ENCODE assay signal across 8 cellular contexts in the genomic region with DNA sequence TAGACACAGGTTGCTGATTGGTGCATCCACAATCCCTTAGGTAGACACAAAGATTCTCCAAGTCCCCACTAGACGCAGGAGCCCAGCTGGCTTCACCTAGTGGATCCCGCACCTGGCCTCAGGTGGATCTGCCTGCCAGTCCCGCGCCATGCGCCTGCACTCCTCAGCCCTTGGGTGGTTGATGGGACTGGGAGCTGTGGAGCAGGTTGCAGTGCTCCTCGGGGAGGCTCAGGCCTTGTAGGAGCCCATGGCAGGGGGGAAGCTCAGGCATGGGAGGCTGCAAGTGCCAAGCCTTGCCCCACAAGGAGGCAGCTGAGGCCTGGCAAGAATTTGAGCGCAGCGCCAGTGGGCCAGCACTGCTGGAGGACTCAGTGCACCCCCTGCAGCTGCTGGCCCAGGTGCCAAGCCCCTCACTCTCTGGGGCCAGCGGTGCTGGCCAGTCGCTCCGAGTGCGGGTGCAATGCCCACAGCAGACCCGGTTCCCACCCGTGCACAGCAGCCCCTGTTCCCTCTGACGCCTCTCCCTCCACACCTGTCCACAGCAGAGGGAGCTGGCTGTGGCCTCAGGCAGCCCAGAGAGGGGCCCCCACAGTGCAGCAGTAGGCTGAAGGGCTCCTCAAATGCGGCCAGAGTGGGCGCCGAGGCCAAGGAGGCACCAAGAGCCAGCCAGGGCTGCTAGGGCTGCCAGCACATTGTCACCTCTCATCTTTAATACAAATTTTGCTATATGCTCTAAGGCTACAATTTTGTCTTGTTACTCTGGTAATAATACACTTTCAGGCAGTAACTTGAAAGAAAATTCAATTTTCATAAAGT.
DNase-seq lines count a peak whose midpoint lies in the region; ATAC-seq, FAIRE-seq and TF ChIP-seq lines count a peak whose summit lies in the region.
"Not testable (repeated sequence)": the region's sequence is repeated elsewhere in the genome, so short reads cannot be mapped to it uniquely, and the experiment has no call there.

No MANE protein-coding gene starts in this region.

- DNase-seq in chondrocyte (ENCODE audit: low spot score) (peak; percentile 86), kidney (peak; percentile 53), osteocyte (ENCODE audit: extremely low spot score, unreplicated experiment) (peak; percentile 82)
- DNase-seq in mucosa of descending colon; natural killer cell treated with Interleukin-12 subunit alpha and Interleukin-12 subunit beta and Interleukin-15 and Interleukin-18, amount 100 ng/mL, for 72 hours (ENCODE audit: low spot score); upper lobe of right lung; aorta: not testable (repeated sequence)

- not testable (repeated sequence) for H3K9ac ChIP-seq in kidney (ENCODE audit: low read length in 2 of 2)

- not testable (repeated sequence) for FAIRE-seq in kidney (lab: Jason Lieb, UNC)

- not testable (repeated sequence) for H3K27me3 ChIP-seq in upper lobe of right lung; aorta (ENCODE audit: control insufficient read depth in 1 of 2, insufficient read depth in 2 of 2, low read length in 1 of 2)

- not testable (repeated sequence) for H3K27ac ChIP-seq in kidney (ENCODE audit: low read depth in 2 of 2, low read length in 2 of 2); upper lobe of right lung; aorta (ENCODE audit: low read depth in 1 of 2, low read length in 2 of 2)

- not testable (repeated sequence) for H3K9me3 ChIP-seq in kidney (ENCODE audit: control insufficient read depth in 1 of 2, low read length in 2 of 2); mucosa of descending colon; upper lobe of right lung; aorta (ENCODE audit: control insufficient read depth, low read length)

- H3K36me3 Mint-ChIP-seq in chondrocyte (ENCODE audit: low read depth); natural killer cell treated with Interleukin-12 subunit alpha and Interleukin-12 subunit beta and Interleukin-15 and Interleukin-18, amount 100 ng/mL, for 72 hours; osteocyte (ENCODE audit: unreplicated experiment): not testable (repeated sequence)

- not testable (repeated sequence) for H3K4me3 ChIP-seq in kidney (ENCODE audit: low read length in 2 of 2); mucosa of descending colon; upper lobe of right lung; aorta (ENCODE audit: low read length in 2 of 2)

- not testable (repeated sequence) for H3K4me3 Mint-ChIP-seq in chondrocyte (ENCODE audit: unreplicated experiment); natural killer cell treated with Interleukin-12 subunit alpha and Interleukin-12 subunit beta and Interleukin-15 and Interleukin-18, amount 100 ng/mL, for 72 hours; osteocyte (ENCODE audit: unreplicated experiment)

- not testable (repeated sequence) for H3K9me3 Mint-ChIP-seq in chondrocyte (ENCODE audit: low read depth); natural killer cell treated with Interleukin-12 subunit alpha and Interleukin-12 subunit beta and Interleukin-15 and Interleukin-18, amount 100 ng/mL, for 72 hours; osteocyte (ENCODE audit: unreplicated experiment)

- whole genome bisulfite sequencing in aorta, 2 donors = 84 to 85% methylated on average over 8 to 14 of the region's 18 CpGs

- not testable (repeated sequence) for TF ChIP-seq CTCF in chondrocyte (IDR thresholded peaks at IDR 0.05); kidney (IDR thresholded peaks at IDR 0.05; ENCODE audit: borderline replicate concordance, extremely low read depth, insufficient read depth); mucosa of descending colon (IDR thresholded peaks at IDR 0.05); osteocyte (IDR thresholded peaks at IDR 0.05); upper lobe of right lung (IDR thresholded peaks at IDR 0.05)

- H3K36me3 ChIP-seq in kidney (ENCODE audit: control insufficient read depth in 1 of 2, insufficient read depth in 2 of 2, low read length in 2 of 2); mucosa of descending colon (ENCODE audit: low read depth); upper lobe of right lung; aorta (ENCODE audit: control insufficient read depth in 1 of 2, insufficient read depth in 2 of 2, low read length in 1 of 2): not testable (repeated sequence)

- ATAC-seq in esophagus mucosa (peak; percentile 31), mucosa of descending colon (peak; percentile 14), upper lobe of right lung (peak; percentile 40), aorta (ENCODE audit: low FRiP score) (peak; percentile 50)
- ATAC-seq in natural killer cell treated with Interleukin-12 subunit alpha and Interleukin-12 subunit beta and Interleukin-15 and Interleukin-18, amount 100 ng/mL, for 72 hours = peak; percentile 43 to 52

- not testable (repeated sequence) for H3K4me1 Mint-ChIP-seq in chondrocyte (ENCODE audit: low read depth); natural killer cell treated with Interleukin-12 subunit alpha and Interleukin-12 subunit beta and Interleukin-15 and Interleukin-18, amount 100 ng/mL, for 72 hours (ENCODE audit: low read depth in 2 of 2); osteocyte (ENCODE audit: unreplicated experiment)

- intact Hi-C loops in kidney (cut with DNase I); mucosa of descending colon (cut with DNase I, micrococcal nuclease); upper lobe of right lung (cut with DNase I); aorta (cut with DNase I): not testable (repeated sequence)

- not testable (repeated sequence) for H3K4me1 ChIP-seq in kidney (ENCODE audit: control insufficient read depth in 1 of 2, insufficient read depth in 1 of 2, low read depth in 1 of 2, low read length in 2 of 2); mucosa of descending colon (ENCODE audit: low read depth); upper lobe of right lung; aorta (ENCODE audit: control insufficient read depth in 1 of 2, insufficient read depth in 2 of 2, low read length in 2 of 2)

- not testable (repeated sequence) for H3K27ac Mint-ChIP-seq in chondrocyte (ENCODE audit: unreplicated experiment); natural killer cell treated with Interleukin-12 subunit alpha and Interleukin-12 subunit beta and Interleukin-15 and Interleukin-18, amount 100 ng/mL, for 72 hours; osteocyte (ENCODE audit: unreplicated experiment)

- not testable (repeated sequence) for H3K27me3 Mint-ChIP-seq in chondrocyte (ENCODE audit: low read depth); natural killer cell treated with Interleukin-12 subunit alpha and Interleukin-12 subunit beta and Interleukin-15 and Interleukin-18, amount 100 ng/mL, for 72 hours; osteocyte (ENCODE audit: unreplicated experiment)
